Comparison of ENCODE assay signal across 8 cellular contexts in the genomic region with DNA sequence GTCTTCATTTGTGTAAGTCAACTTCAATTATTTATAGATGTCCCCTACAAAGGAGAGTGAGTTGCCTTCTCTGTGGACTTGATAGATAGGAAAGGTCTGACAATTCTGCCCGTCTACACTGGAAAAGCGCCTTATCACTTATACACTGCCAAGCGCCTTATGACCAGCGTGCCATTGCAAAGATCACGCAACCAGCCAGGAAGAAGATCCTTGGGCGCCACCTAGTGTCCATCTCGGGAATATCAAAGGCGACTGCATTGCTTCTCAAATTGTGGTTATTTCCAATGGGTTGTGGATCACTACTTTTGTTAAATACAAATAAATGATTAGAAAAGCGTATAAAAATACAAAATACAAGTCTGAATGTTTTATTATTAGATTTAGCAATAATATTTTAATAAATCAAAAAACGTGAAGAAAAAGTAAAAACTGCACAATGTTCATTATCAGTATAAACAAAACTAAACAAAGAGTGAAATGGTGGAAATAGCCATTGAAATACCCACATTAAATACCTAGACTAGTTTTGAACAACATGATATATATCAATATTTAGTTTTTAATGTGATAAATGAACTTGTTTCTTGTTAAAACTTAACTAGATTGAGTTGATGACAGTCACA. TPM values are rescaled to one million over a fixed set of nuclear protein-coding genes. Genes with fewer than 3 reads are reported as not detected.
A peak's percentile ranks its signal among the peaks of the same experiment; 100 is the strongest.
DNase-seq lines count a peak whose midpoint lies in the region; ATAC-seq, FAIRE-seq and TF ChIP-seq lines count a peak whose summit lies in the region.

No MANE protein-coding gene starts in this region.

- DNase-seq in COLO829 (ENCODE audit: low spot score), result peak; percentile 80
- peak; percentile 68 for DNase-seq in LHCN-M2 (ENCODE audit: low read depth)
- peak; percentile 68 for DNase-seq in RCC 7860 (ENCODE audit: low spot score)
- peak; percentile 64 for DNase-seq in activated T-helper 1 cell treated with Interleukin-2 at 50 U/mL for 16 hours (ENCODE audit: low read depth)
- DNase-seq in fibroblast of the aortic adventitia (ENCODE audit: low read depth), result peak; percentile 87
- DNase-seq in substantia nigra (lab: John Stamatoyannopoulos, UW), result peak in 47 of 49 donors; percentile 2 to 81 (median 59)

- no peak overlapping the region for H3K4me3 ChIP-seq in fibroblast of the aortic adventitia (ENCODE audit: low read depth, low read length)
- H3K4me3 ChIP-seq in neutrophil (ENCODE audit: low read depth in 1 of 2, low read length in 1 of 2), result no peak overlapping the region

- TF ChIP-seq CTCF in fibroblast of the aortic adventitia (IDR thresholded peaks at IDR 0.05; ENCODE audit: insufficient read depth, low read length) (peak; percentile 88), neutrophil (IDR thresholded peaks at IDR 0.05) (peak; percentile 91)

- no peaks in the 10 kb centered on the region for H3K36me3 ChIP-seq in neutrophil

- no peak overlapping the region for H3K27ac ChIP-seq in neutrophil
- H3K27ac ChIP-seq in substantia nigra (ENCODE audit: low read depth, low read length, poor library complexity, severe bottlenecking), result no peak overlapping the region

- H3K9me3 ChIP-seq in neutrophil, result no peaks in the 10 kb centered on the region

- ATAC-seq in GM21390 (IDR thresholded peaks at IDR 0.05; ENCODE audit: unreplicated experiment), result peak; percentile 75

- H3K4me1 ChIP-seq in neutrophil (ENCODE audit: control insufficient read depth in 1 of 2, insufficient read depth in 1 of 2, low read depth in 1 of 2, low read length in 1 of 2), result no peaks in the 10 kb centered on the region

- H3K27me3 ChIP-seq in neutrophil, result no peaks in the 10 kb centered on the region

- FAIRE-seq in RCC 7860 (lab: Jason Lieb, UNC), result peak; percentile 89

RNA-seq across cellular contexts. Expression of gene SUB1, which starts 27.8 kb away (rescaled TPM):
- total RNA-seq in LHCN-M2 (2014; rRNA removed) (153 and 288 TPM in 2 replicates), fibroblast of the aortic adventitia (ENCODE audit: low replicate concordance) (313 and 807 TPM in 2 replicates)
- 156 TPM for polyA plus RNA-seq in LHCN-M2 (2012)
